Comparison of ENCODE assay signal across 23 cellular contexts in genomic region chr14:101852785-101853184, GRCh38.
"Had no signal": no experiment of that assay in that cellular context is flagged by ENCODE, and none has a peak within 500 bp of the region (broad histone marks: within the 10 kb centered on the region; RNA-seq: fewer than 3 reads in every experiment).

No MANE protein-coding gene starts in this region.

- DNase-seq: activated B cell treated with CpG ODN at 0.5 μM for 24 hours; activated CD4-positive, alpha-beta T cell treated with anti-CD3 and anti-CD28 coated beads for 36 hours; activated CD4-positive, alpha-beta T cell treated with anti-CD3 and anti-CD28 coated beads, Interleukin-2, amount 50 U/mL, for 4 hours; activated CD8-positive, alpha-beta memory T cell treated with anti-CD3 and anti-CD28 coated beads for 24 hours; activated CD8-positive, alpha-beta memory T cell treated with anti-CD3 and anti-CD28 coated beads, Interleukin-2, amount 50 U/mL, for 48 hours; activated effector memory CD4-positive, alpha-beta T cell treated with anti-CD3 and anti-CD28 coated beads, Interleukin-2, amount 50 U/mL, for 16 hours; activated naive CD4-positive, alpha-beta T cell treated with anti-CD3 and anti-CD28 coated beads, Interleukin-2, amount 50 U/mL, for 16 hours; anterior cingulate cortex; body of pancreas; heart right ventricle; kidney; lower lobe of right lung; mesendoderm; mucosa of descending colon; pancreas; psoas muscle; spleen; stimulated activated CD4-positive, alpha-beta T cell treated with anti-CD3 and anti-CD28 coated beads, Interleukin-4, amount 100 ng/mL, for 1 hour; stimulated activated naive CD4-positive, alpha-beta T cell; T1000; upper lobe of right lung had no signal

- H3K9me3 Mint-ChIP-seq: activated B cell treated with CpG ODN at 0.5 μM for 24 hours had no signal

- H3K4me3 ChIP-seq: body of pancreas, cardiac muscle cell, heart right ventricle, lower lobe of right lung, mucosa of descending colon, pancreas, right atrium auricular region, upper lobe of right lung had no signal

- ATAC-seq: activated CD4-positive, alpha-beta T cell treated with anti-CD3 and anti-CD28 coated beads for 36 hours; body of pancreas; mucosa of descending colon; pancreas had no signal

- H3K9me3 ChIP-seq: body of pancreas, heart right ventricle, lower lobe of right lung, mucosa of descending colon, pancreas, psoas muscle, right atrium auricular region, spleen, upper lobe of right lung had no signal

- H3K36me3 ChIP-seq: cardiac muscle cell, pancreas had no signal

- H3K27me3 Mint-ChIP-seq: activated B cell treated with CpG ODN at 0.5 μM for 24 hours; activated CD4-positive, alpha-beta T cell treated with anti-CD3 and anti-CD28 coated beads for 36 hours had no signal

- H3K4me3 Mint-ChIP-seq: activated CD4-positive, alpha-beta T cell treated with anti-CD3 and anti-CD28 coated beads for 36 hours had no signal

- H3K27ac ChIP-seq: cardiac muscle cell, pancreas, right atrium auricular region, upper lobe of right lung had no signal

- H3K27me3 ChIP-seq: body of pancreas, cardiac muscle cell, heart right ventricle, pancreas, right atrium auricular region, spleen, upper lobe of right lung had no signal
